Comparison of ENCODE assay signal across 30 cellular contexts in the genomic region with DNA sequence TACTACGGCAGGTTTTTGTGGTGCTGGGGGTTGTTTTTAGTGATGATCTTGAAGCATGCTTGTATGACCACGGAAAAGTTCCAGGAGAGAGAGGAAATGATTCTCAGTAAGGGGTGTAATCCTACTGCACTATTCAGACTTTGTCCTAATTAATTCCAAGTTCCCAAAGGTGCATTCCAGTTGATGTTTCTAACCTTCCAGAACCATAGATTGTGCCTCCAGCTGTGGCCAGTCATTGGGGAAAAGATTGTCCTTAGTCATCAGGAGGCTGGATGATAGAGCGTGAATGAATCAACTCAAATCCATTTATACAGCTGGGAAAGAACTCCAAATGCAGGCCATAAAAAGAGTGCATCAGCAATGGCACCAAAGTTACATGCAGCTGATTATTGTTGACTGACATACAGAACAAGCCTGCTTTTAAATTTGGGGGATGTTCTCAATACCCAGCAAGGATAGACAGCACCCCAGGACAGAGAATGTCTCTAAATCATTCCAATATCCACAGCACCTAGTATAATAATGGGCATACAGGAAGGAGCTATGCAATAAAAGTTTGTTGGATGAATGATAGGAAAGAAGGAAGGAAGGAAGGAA. TPM values are rescaled to one million over a fixed set of nuclear protein-coding genes. Genes with fewer than 3 reads are reported as not detected.
"Had no signal": no experiment of that assay in that cellular context is flagged by ENCODE, and none has a peak within 500 bp of the region (broad histone marks: within the 10 kb centered on the region; RNA-seq: fewer than 3 reads in every experiment).

No MANE protein-coding gene starts in this region.

- H3K4me1 Mint-ChIP-seq: activated B cell treated with CpG ODN at 0.5 μM for 24 hours; activated CD4-positive, alpha-beta memory T cell treated with anti-CD3 and anti-CD28 coated beads, Interleukin-2, amount 10 ng/mL, durations not matched to agents 7 days and 5 days; activated CD4-positive, alpha-beta T cell treated with anti-CD3 and anti-CD28 coated beads for 36 hours; activated CD8-positive, alpha-beta memory T cell treated with anti-CD3 and anti-CD28 coated beads, Interleukin-2, amount 10 ng/mL, durations not matched to agents 7 days and 5 days; activated naive CD8-positive, alpha-beta T cell treated with anti-CD3 and anti-CD28 coated beads, Interleukin-2, amount 50 U/mL, for 24 hours; immature natural killer cell; naive B cell; neural crest cell had no signal

- H3K27ac Mint-ChIP-seq: activated B cell treated with CpG ODN at 0.5 μM for 24 hours; activated CD4-positive, alpha-beta memory T cell treated with anti-CD3 and anti-CD28 coated beads, Interleukin-2, amount 10 ng/mL, durations not matched to agents 7 days and 5 days; activated CD4-positive, alpha-beta T cell treated with anti-CD3 and anti-CD28 coated beads for 36 hours; activated CD8-positive, alpha-beta memory T cell treated with anti-CD3 and anti-CD28 coated beads, Interleukin-2, amount 10 ng/mL, durations not matched to agents 7 days and 5 days; activated naive CD8-positive, alpha-beta T cell treated with anti-CD3 and anti-CD28 coated beads, Interleukin-2, amount 50 U/mL, for 24 hours; activated T-helper 1 cell treated with anti-CD3 and anti-CD28 coated beads, Interleukin-12 subunit alpha, Interleukin-12 subunit beta, Interleukin-2, Interleukin-4 antibody, amounts not matched to agents 30 ng/mL and 10 ng/mL and 1 ng/mL, durations not matched to agents 14 hours and 24 hours and 36 hours; dendritic cell treated with granulocyte-macrophage colony-stimulating factor and Interleukin-4, amounts not matched to agents 40 ng/mL and 50 ng/mL, for 4 days; immature natural killer cell; naive B cell; type B pancreatic cell had no signal

- H3K36me3 ChIP-seq: sigmoid colon, thoracic aorta, vagina had no signal

- H3K27me3 ChIP-seq: body of pancreas, hepatocyte, sigmoid colon, vagina had no signal

- H3K27ac ChIP-seq: hepatocyte, sigmoid colon, thoracic aorta, vagina had no signal

- H3K4me3 ChIP-seq: body of pancreas, hepatocyte, sigmoid colon, thoracic aorta, vagina had no signal

- H3K9me3 ChIP-seq: body of pancreas, sigmoid colon, vagina had no signal

- H3K4me3 Mint-ChIP-seq: activated B cell treated with CpG ODN at 0.5 μM for 24 hours; activated CD4-positive, alpha-beta memory T cell treated with anti-CD3 and anti-CD28 coated beads, Interleukin-2, amount 10 ng/mL, durations not matched to agents 7 days and 5 days; activated CD4-positive, alpha-beta T cell treated with anti-CD3 and anti-CD28 coated beads for 36 hours; activated CD8-positive, alpha-beta memory T cell treated with anti-CD3 and anti-CD28 coated beads, Interleukin-2, amount 10 ng/mL, durations not matched to agents 7 days and 5 days; activated naive CD8-positive, alpha-beta T cell treated with anti-CD3 and anti-CD28 coated beads, Interleukin-2, amount 50 U/mL, for 24 hours; activated T-helper 1 cell treated with anti-CD3 and anti-CD28 coated beads, Interleukin-12 subunit alpha, Interleukin-12 subunit beta, Interleukin-2, Interleukin-4 antibody, amounts not matched to agents 30 ng/mL and 10 ng/mL and 1 ng/mL, durations not matched to agents 14 hours and 24 hours and 36 hours; dendritic cell treated with granulocyte-macrophage colony-stimulating factor and Interleukin-4, amounts not matched to agents 40 ng/mL and 50 ng/mL, for 4 days; immature natural killer cell; naive B cell; neural crest cell; type B pancreatic cell had no signal

- H3K36me3 Mint-ChIP-seq: activated CD8-positive, alpha-beta memory T cell treated with anti-CD3 and anti-CD28 coated beads, Interleukin-2, amount 10 ng/mL, durations not matched to agents 7 days and 5 days had no signal

- DNase-seq: activated B cell treated with CpG ODN at 0.5 μM for 24 hours; activated CD4-positive, alpha-beta memory T cell treated with anti-CD3 and anti-CD28 coated beads, Interleukin-2, amount 10 ng/mL, durations not matched to agents 7 days and 5 days; activated CD4-positive, alpha-beta T cell treated with anti-CD3 and anti-CD28 coated beads for 36 hours; activated CD8-positive, alpha-beta memory T cell treated with anti-CD3 and anti-CD28 coated beads, Interleukin-2, amount 10 ng/mL, durations not matched to agents 7 days and 5 days; activated gamma-delta T cell; activated naive CD4-positive, alpha-beta T cell treated with anti-CD3 and anti-CD28 coated beads, Interleukin-2, amount 50 U/mL, for 16 hours; activated naive CD8-positive, alpha-beta T cell treated with anti-CD3 and anti-CD28 coated beads, Interleukin-2, amount 50 U/mL, for 24 hours; activated T-cell treated with anti-CD3 and anti-CD28 coated beads for 4 hours; anterior cingulate cortex; body of pancreas; effector CD8-positive, alpha-beta T cell; erythroblast; foreskin melanocyte; glutamatergic neuron; immature natural killer cell; kidney glomerular epithelial cell; left ventricle myocardium superior; naive B cell; occipital lobe; sigmoid colon; stimulated activated CD4-positive, alpha-beta T cell treated with anti-CD3 and anti-CD28 coated beads, Interleukin-4, amount 100 ng/mL, for 1 hour; stimulated activated naive CD4-positive, alpha-beta T cell; T-helper 1 cell had no signal

- ATAC-seq: activated CD4-positive, alpha-beta T cell treated with anti-CD3 and anti-CD28 coated beads for 36 hours; activated CD8-positive, alpha-beta memory T cell treated with anti-CD3 and anti-CD28 coated beads, Interleukin-2, amount 10 ng/mL, durations not matched to agents 7 days and 5 days; activated naive CD8-positive, alpha-beta T cell treated with anti-CD3 and anti-CD28 coated beads, Interleukin-2, amount 50 U/mL, for 24 hours; body of pancreas; left ventricle myocardium superior had no signal

- H3K27me3 Mint-ChIP-seq: dendritic cell treated with granulocyte-macrophage colony-stimulating factor and Interleukin-4, amounts not matched to agents 40 ng/mL and 50 ng/mL, for 4 days; naive B cell had no signal

- H3K4me1 ChIP-seq: sigmoid colon, vagina had no signal

RNA-seq across cellular contexts. Expression of a gene that starts 27.8 kb away (rescaled TPM):
- total RNA-seq: activated B cell treated with CpG ODN at 0.5 μM for 24 hours; activated CD4-positive, alpha-beta memory T cell treated with anti-CD3 and anti-CD28 coated beads, Interleukin-2, amount 10 ng/mL, durations not matched to agents 7 days and 5 days; activated CD8-positive, alpha-beta memory T cell treated with anti-CD3 and anti-CD28 coated beads, Interleukin-2, amount 10 ng/mL, durations not matched to agents 7 days and 5 days; activated T-helper 1 cell treated with anti-CD3 and anti-CD28 coated beads, Interleukin-12 subunit alpha, Interleukin-12 subunit beta, Interleukin-2, Interleukin-4 antibody, amounts not matched to agents 30 ng/mL and 10 ng/mL and 1 ng/mL, durations not matched to agents 14 hours and 24 hours and 36 hours; left ventricle myocardium superior had no signal
- polyA plus RNA-seq: immature natural killer cell had no signal
